Comparison of ENCODE assay signal across 14 cellular contexts in the genomic region with DNA sequence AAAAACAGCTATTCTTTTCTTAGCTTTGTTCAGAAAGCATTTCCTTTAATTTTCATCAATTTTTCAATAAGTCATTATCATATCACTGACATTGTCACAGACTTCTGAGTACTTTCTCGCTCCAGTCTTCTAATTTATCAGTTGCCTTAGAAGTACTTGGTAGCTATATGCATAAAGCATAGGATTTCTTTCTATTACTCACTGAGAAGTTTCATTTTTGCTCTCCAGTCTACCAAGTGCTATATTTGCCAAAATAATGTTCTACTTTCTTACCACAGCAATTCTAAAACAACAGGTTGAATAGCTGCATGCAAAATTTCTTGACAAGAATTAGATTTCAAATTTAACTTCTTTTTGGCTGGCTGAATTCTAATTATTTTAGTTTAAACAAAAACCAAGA.
DNase-seq lines count a peak whose midpoint lies in the region; ATAC-seq and TF ChIP-seq lines count a peak whose summit lies in the region.
"Had no signal": no experiment of that assay in that cellular context is flagged by ENCODE, and none has a peak within 500 bp of the region (broad histone marks: within the 10 kb centered on the region; RNA-seq: fewer than 3 reads in every experiment).

No MANE protein-coding gene starts in this region.

- ATAC-seq in GM21786 (IDR thresholded peaks at IDR 0.05; ENCODE audit: unreplicated experiment) = peak; percentile 96
- ATAC-seq in HG03108 (IDR thresholded peaks at IDR 0.05; ENCODE audit: unreplicated experiment) = peak; percentile 77
- ATAC-seq in body of pancreas = no peak
- ATAC-seq: gastrocnemius medialis had no signal

- H3K27ac Mint-ChIP-seq in activated CD4-positive, alpha-beta memory T cell treated with anti-CD3 and anti-CD28 coated beads for 36 hours = no peak overlapping the region

- no peaks in the 10 kb centered on the region for H3K4me1 Mint-ChIP-seq in activated CD4-positive, alpha-beta memory T cell treated with anti-CD3 and anti-CD28 coated beads for 36 hours (ENCODE audit: low read depth)

- H3K9me3 ChIP-seq in body of pancreas = no peaks in the 10 kb centered on the region
- H3K9me3 ChIP-seq: gastrocnemius medialis had no signal

- H3K4me1 ChIP-seq in body of pancreas = no peaks in the 10 kb centered on the region
- H3K4me1 ChIP-seq: gastrocnemius medialis had no signal

- no peaks in the 10 kb centered on the region for H3K27me3 Mint-ChIP-seq in activated CD4-positive, alpha-beta memory T cell treated with anti-CD3 and anti-CD28 coated beads for 36 hours

- no peaks in the 10 kb centered on the region for H3K36me3 ChIP-seq in body of pancreas (replicated peaks in 1 of 2; ENCODE audit: insufficient read depth in 1 of 2, low read depth in 2 of 2)
- H3K36me3 ChIP-seq: gastrocnemius medialis had no signal

- no peak for TF ChIP-seq POLR2A in body of pancreas (IDR thresholded peaks at IDR 0.05)

- H3K4me3 ChIP-seq in body of pancreas = no peak overlapping the region
- H3K4me3 ChIP-seq: gastrocnemius medialis had no signal

- TF ChIP-seq CTCF in GM10266 (IDR thresholded peaks at IDR 0.05; ENCODE audit: control insufficient read depth, insufficient read depth, low read depth, missing control alignments) (no peak), body of pancreas (IDR thresholded peaks at IDR 0.05) (no peak)

- no peak overlapping the region for H3K27ac ChIP-seq in body of pancreas
- H3K27ac ChIP-seq: gastrocnemius medialis had no signal

- CTCF ChIA-PET in activated CD4-positive, alpha-beta memory T cell treated with anti-CD3 and anti-CD28 coated beads for 36 hours (lab: Charles Lee) = no interaction called here

- POLR2A ChIA-PET in activated CD4-positive, alpha-beta memory T cell treated with anti-CD3 and anti-CD28 coated beads for 36 hours (lab: Charles Lee) = no interaction called here

- 63 to 81% methylated on average over 1 of the region's 1 CpG for WGBS in body of pancreas, 2 donors

- no peaks in the 10 kb centered on the region for H3K36me3 Mint-ChIP-seq in activated CD4-positive, alpha-beta memory T cell treated with anti-CD3 and anti-CD28 coated beads for 36 hours

- H3K4me3 Mint-ChIP-seq in activated CD4-positive, alpha-beta memory T cell treated with anti-CD3 and anti-CD28 coated beads for 36 hours = no peak overlapping the region

- DNase-seq in GM10266 (ENCODE audit: extremely low spot score) = peak; percentile 24
- peak; percentile 12 for DNase-seq in GM19240 (ENCODE audit: insufficient read length, low spot score)
- no peak for DNase-seq in activated CD4-positive, alpha-beta memory T cell treated with anti-CD3 and anti-CD28 coated beads for 36 hours
- no peak for DNase-seq in activated CD4-positive, alpha-beta T cell treated with anti-CD3 and anti-CD28 coated beads, Interleukin-2, amount 50 U/mL, for 1 hour
- DNase-seq in NCI-H446 treated with DMSO at 0.1 percent for 48 hours (lab: John Stamatoyannopoulos, UW) = no peak
- DNase-seq in body of pancreas = no peak
- DNase-seq: activated T-cell treated with anti-CD3 and anti-CD28 coated beads for 4 hours; aorta; effector CD4-positive, alpha-beta T cell; gastrocnemius medialis; NCI-H524 treated with DMSO at 0.1 percent for 48 hours; SIG-M5 had no signal

- no peaks in the 10 kb centered on the region for H3K27me3 ChIP-seq in body of pancreas
- H3K27me3 ChIP-seq: gastrocnemius medialis had no signal

- intact Hi-C loops in activated CD4-positive, alpha-beta memory T cell treated with anti-CD3 and anti-CD28 coated beads for 36 hours (cut with micrococcal nuclease) = no loop called here
- intact Hi-C loops in body of pancreas (cut with DNase I) = no loop called here

- no peaks in the 10 kb centered on the region for H3K9me3 Mint-ChIP-seq in activated CD4-positive, alpha-beta memory T cell treated with anti-CD3 and anti-CD28 coated beads for 36 hours

Comparison
In these comparisons a context has a peak if more than half of its experiments do, and no peak if none do; other contexts are left out.
1. DNase-seq: peak in GM10266 (single experiment) and GM19240 (single experiment); none in activated CD4-positive, alpha-beta memory T cell treated with anti-CD3 and anti-CD28 coated beads for 36 hours (single experiment), activated CD4-positive, alpha-beta T cell treated with anti-CD3 and anti-CD28 coated beads, Interleukin-2, amount 50 U/mL, for 1 hour (single experiment), NCI-H446 treated with DMSO at 0.1 percent for 48 hours (single experiment) and body of pancreas (0 of 4).